In the genomic region with DNA sequence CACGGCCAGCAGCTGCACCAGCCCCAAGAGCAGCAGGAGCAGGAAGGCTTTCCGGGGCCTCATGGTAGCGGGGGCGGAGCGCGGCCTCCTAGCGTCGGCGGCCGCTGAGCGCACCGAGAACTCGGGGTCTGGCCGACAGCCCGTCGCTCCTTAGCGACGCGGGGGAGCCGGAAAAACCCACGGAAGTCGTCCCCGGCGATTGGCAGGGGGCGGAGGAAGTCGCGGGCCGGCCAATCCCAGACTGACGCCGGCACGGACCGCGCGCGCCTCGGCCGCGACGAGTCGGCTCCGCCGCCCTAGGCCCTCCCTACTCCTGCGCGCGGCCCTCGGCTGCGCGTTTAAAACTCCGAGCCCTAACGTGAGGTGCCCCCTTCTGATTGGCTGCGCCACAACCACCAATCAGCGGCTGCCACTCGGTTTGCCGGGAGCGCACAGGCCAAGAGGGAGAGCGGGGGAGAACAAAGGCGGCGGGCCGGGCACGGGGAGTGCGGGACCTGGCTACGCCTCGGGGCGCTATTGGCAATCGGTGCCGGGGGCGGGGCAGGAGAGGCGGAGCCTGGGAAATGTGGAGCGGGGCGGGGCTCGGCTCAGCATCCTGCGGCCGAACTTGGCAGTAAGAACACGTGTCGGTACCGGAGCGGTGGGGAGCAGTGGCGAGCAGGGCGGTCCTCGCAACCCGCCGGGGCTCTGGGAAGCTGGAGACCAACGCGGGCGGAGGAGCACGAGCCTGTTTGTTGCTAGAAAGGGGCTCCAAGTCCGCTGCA, we compare ENCODE assay signal across 1 cellular context.
TF ChIP-seq lines count a peak whose summit lies in the region.

A gene with protein sequence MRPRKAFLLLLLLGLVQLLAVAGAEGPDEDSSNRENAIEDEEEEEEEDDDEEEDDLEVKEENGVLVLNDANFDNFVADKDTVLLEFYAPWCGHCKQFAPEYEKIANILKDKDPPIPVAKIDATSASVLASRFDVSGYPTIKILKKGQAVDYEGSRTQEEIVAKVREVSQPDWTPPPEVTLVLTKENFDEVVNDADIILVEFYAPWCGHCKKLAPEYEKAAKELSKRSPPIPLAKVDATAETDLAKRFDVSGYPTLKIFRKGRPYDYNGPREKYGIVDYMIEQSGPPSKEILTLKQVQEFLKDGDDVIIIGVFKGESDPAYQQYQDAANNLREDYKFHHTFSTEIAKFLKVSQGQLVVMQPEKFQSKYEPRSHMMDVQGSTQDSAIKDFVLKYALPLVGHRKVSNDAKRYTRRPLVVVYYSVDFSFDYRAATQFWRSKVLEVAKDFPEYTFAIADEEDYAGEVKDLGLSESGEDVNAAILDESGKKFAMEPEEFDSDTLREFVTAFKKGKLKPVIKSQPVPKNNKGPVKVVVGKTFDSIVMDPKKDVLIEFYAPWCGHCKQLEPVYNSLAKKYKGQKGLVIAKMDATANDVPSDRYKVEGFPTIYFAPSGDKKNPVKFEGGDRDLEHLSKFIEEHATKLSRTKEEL (minus strand): TSS at position 160 of the 764 bp plus-strand sequence. CDS start 97 bp downstream, at position 63.

TF ChIP-seq in HepG2, 621 proteins besides CTCF, POLR2A, EP300 and RAD21 (continued from another document and continues in another):
- TF ChIP-seq, protein P1, sequence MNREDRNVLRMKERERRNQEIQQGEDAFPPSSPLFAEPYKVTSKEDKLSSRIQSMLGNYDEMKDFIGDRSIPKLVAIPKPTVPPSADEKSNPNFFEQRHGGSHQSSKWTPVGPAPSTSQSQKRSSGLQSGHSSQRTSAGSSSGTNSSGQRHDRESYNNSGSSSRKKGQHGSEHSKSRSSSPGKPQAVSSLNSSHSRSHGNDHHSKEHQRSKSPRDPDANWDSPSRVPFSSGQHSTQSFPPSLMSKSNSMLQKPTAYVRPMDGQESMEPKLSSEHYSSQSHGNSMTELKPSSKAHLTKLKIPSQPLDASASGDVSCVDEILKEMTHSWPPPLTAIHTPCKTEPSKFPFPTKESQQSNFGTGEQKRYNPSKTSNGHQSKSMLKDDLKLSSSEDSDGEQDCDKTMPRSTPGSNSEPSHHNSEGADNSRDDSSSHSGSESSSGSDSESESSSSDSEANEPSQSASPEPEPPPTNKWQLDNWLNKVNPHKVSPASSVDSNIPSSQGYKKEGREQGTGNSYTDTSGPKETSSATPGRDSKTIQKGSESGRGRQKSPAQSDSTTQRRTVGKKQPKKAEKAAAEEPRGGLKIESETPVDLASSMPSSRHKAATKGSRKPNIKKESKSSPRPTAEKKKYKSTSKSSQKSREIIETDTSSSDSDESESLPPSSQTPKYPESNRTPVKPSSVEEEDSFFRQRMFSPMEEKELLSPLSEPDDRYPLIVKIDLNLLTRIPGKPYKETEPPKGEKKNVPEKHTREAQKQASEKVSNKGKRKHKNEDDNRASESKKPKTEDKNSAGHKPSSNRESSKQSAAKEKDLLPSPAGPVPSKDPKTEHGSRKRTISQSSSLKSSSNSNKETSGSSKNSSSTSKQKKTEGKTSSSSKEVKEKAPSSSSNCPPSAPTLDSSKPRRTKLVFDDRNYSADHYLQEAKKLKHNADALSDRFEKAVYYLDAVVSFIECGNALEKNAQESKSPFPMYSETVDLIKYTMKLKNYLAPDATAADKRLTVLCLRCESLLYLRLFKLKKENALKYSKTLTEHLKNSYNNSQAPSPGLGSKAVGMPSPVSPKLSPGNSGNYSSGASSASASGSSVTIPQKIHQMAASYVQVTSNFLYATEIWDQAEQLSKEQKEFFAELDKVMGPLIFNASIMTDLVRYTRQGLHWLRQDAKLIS (CRISPR knock-in tag; IDR thresholded peaks at IDR 0.05): peak; percentile 27; the same call in 1 of the 2 replicates
- TF ChIP-seq SIN3B (IDR thresholded peaks at IDR 0.05; ENCODE audit: low read length) (peak; percentile 53; the same call in 1 of the 2 replicates), ZNF496 (CRISPR knock-in tag; IDR thresholded peaks at IDR 0.05; ENCODE audit: insufficient replicate concordance) (no peak), FOXM1 (CRISPR knock-in tag; IDR thresholded peaks at IDR 0.05) (no peak), SP5 (CRISPR knock-in tag; IDR thresholded peaks at IDR 0.05; ENCODE audit: borderline replicate concordance, low read depth) (peak; percentile 64), ZNF12 (CRISPR knock-in tag; IDR thresholded peaks at IDR 0.05) (no peak), NFIB (CRISPR knock-in tag; IDR thresholded peaks at IDR 0.05; ENCODE audit: borderline replicate concordance) (no peak), MIER3 (CRISPR knock-in tag; IDR thresholded peaks at IDR 0.05; ENCODE audit: borderline replicate concordance) (no peak; the same call in 1 of the 2 replicates), NR1H2 (CRISPR knock-in tag; IDR thresholded peaks at IDR 0.05; ENCODE audit: borderline replicate concordance, low read depth) (no peak), HDAC1 (CRISPR knock-in tag; IDR thresholded peaks at IDR 0.05) (peak; percentile 51), IRF2 (CRISPR knock-in tag; IDR thresholded peaks at IDR 0.05) (peak; percentile 42; the same call in 1 of the 2 replicates), ZNF136 (CRISPR knock-in tag; IDR thresholded peaks at IDR 0.05; ENCODE audit: low read depth) (peak; percentile 87; the same call in 1 of the 2 replicates), HOXD1 (CRISPR knock-in tag; IDR thresholded peaks at IDR 0.05) (no peak), HMG20A (CRISPR knock-in tag; IDR thresholded peaks at IDR 0.05; ENCODE audit: borderline replicate concordance) (no peak), BRD4 (CRISPR knock-in tag; IDR thresholded peaks at IDR 0.05) (no peak; the same call in 1 of the 2 replicates), ZNF788 (CRISPR knock-in tag; IDR thresholded peaks at IDR 0.05; ENCODE audit: borderline replicate concordance) (peak; percentile 51; the same call in 1 of the 2 replicates), HOXA9 (CRISPR knock-in tag; IDR thresholded peaks at IDR 0.05; ENCODE audit: borderline replicate concordance) (peak; percentile 54), ZFAT (CRISPR knock-in tag; conservative IDR thresholded peaks at IDR 0.05) (no peak), TP53 (CRISPR knock-in tag; conservative IDR thresholded peaks at IDR 0.05) (no peak), ETV5 (CRISPR knock-in tag; IDR thresholded peaks at IDR 0.05; ENCODE audit: borderline replicate concordance) (peak; percentile 51), ATAD3A (CRISPR knock-in tag; IDR thresholded peaks at IDR 0.05) (no peak), ZNF7 (CRISPR knock-in tag; IDR thresholded peaks at IDR 0.05) (no peak), RFX1 (IDR thresholded peaks at IDR 0.05) (peak; percentile 35; the same call in 1 of the 2 replicates), ZNF605 (CRISPR knock-in tag; IDR thresholded peaks at IDR 0.05) (peak; percentile 95), SATB2 (CRISPR knock-in tag; IDR thresholded peaks at IDR 0.05) (0 out of 2 replicates have a peak, but pooled peaks have one; percentile 56), ZNF251 (CRISPR knock-in tag; IDR thresholded peaks at IDR 0.05) (no peak)
- TF ChIP-seq, protein P2, sequence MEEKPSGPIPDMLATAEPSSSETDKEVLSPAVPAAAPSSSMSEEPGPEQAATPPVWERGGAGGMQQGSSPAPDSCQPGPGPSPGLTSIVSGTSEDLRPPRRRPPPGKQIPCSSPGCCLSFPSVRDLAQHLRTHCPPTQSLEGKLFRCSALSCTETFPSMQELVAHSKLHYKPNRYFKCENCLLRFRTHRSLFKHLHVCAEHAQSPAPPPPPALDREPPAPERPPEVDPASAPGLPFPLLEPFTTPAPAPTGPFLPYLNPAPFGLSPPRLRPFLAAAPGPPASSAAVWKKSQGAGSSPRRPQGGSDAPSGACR (CRISPR knock-in tag; IDR thresholded peaks at IDR 0.05): no peak
- TF ChIP-seq, protein P3, sequence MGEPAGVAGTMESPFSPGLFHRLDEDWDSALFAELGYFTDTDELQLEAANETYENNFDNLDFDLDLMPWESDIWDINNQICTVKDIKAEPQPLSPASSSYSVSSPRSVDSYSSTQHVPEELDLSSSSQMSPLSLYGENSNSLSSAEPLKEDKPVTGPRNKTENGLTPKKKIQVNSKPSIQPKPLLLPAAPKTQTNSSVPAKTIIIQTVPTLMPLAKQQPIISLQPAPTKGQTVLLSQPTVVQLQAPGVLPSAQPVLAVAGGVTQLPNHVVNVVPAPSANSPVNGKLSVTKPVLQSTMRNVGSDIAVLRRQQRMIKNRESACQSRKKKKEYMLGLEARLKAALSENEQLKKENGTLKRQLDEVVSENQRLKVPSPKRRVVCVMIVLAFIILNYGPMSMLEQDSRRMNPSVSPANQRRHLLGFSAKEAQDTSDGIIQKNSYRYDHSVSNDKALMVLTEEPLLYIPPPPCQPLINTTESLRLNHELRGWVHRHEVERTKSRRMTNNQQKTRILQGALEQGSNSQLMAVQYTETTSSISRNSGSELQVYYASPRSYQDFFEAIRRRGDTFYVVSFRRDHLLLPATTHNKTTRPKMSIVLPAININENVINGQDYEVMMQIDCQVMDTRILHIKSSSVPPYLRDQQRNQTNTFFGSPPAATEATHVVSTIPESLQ (CRISPR knock-in tag; conservative IDR thresholded peaks at IDR 0.05): no peak
- TF ChIP-seq, protein P4, sequence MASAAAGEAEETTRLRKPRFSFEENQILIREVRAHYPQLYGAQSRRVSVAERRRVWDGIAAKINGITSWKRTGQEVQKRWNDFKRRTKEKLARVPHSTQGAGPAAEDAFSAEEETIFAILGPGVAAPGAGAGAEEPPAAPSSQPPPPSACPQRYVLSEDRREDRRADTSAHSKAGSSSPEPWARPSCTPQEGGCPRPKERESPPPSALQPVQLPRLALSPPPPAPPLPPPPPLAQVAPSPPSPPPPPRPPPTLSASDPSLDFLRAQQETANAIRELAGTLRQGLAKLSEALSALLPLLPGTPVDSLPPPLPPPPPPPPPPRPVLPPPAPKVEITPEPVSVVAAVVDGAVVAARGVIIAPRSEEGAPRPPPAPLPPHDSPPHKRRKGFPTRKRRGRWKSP (CRISPR knock-in tag; IDR thresholded peaks at IDR 0.05): peak; percentile 97
- TF ChIP-seq, protein P5, sequence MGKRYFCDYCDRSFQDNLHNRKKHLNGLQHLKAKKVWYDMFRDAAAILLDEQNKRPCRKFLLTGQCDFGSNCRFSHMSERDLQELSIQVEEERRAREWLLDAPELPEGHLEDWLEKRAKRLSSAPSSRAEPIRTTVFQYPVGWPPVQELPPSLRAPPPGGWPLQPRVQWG (CRISPR knock-in tag; IDR thresholded peaks at IDR 0.05; ENCODE audit: borderline replicate concordance, low read depth): no peak
- TF ChIP-seq, protein P6, sequence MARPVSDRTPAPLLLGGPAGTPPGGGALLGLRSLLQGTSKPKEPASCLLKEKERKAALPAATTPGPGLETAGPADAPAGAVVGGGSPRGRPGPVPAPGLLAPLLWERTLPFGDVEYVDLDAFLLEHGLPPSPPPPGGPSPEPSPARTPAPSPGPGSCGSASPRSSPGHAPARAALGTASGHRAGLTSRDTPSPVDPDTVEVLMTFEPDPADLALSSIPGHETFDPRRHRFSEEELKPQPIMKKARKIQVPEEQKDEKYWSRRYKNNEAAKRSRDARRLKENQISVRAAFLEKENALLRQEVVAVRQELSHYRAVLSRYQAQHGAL (CRISPR knock-in tag; IDR thresholded peaks at IDR 0.05; ENCODE audit: not compliant biosample characterization): no peak
- TF ChIP-seq, protein P7, sequence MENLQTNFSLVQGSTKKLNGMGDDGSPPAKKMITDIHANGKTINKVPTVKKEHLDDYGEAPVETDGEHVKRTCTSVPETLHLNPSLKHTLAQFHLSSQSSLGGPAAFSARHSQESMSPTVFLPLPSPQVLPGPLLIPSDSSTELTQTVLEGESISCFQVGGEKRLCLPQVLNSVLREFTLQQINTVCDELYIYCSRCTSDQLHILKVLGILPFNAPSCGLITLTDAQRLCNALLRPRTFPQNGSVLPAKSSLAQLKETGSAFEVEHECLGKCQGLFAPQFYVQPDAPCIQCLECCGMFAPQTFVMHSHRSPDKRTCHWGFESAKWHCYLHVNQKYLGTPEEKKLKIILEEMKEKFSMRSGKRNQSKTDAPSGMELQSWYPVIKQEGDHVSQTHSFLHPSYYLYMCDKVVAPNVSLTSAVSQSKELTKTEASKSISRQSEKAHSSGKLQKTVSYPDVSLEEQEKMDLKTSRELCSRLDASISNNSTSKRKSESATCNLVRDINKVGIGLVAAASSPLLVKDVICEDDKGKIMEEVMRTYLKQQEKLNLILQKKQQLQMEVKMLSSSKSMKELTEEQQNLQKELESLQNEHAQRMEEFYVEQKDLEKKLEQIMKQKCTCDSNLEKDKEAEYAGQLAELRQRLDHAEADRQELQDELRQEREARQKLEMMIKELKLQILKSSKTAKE (CRISPR knock-in tag; IDR thresholded peaks at IDR 0.05; ENCODE audit: borderline replicate concordance): 0 out of 2 replicates have a peak, but pooled peaks have one; percentile 24
- TF ChIP-seq, protein P8, sequence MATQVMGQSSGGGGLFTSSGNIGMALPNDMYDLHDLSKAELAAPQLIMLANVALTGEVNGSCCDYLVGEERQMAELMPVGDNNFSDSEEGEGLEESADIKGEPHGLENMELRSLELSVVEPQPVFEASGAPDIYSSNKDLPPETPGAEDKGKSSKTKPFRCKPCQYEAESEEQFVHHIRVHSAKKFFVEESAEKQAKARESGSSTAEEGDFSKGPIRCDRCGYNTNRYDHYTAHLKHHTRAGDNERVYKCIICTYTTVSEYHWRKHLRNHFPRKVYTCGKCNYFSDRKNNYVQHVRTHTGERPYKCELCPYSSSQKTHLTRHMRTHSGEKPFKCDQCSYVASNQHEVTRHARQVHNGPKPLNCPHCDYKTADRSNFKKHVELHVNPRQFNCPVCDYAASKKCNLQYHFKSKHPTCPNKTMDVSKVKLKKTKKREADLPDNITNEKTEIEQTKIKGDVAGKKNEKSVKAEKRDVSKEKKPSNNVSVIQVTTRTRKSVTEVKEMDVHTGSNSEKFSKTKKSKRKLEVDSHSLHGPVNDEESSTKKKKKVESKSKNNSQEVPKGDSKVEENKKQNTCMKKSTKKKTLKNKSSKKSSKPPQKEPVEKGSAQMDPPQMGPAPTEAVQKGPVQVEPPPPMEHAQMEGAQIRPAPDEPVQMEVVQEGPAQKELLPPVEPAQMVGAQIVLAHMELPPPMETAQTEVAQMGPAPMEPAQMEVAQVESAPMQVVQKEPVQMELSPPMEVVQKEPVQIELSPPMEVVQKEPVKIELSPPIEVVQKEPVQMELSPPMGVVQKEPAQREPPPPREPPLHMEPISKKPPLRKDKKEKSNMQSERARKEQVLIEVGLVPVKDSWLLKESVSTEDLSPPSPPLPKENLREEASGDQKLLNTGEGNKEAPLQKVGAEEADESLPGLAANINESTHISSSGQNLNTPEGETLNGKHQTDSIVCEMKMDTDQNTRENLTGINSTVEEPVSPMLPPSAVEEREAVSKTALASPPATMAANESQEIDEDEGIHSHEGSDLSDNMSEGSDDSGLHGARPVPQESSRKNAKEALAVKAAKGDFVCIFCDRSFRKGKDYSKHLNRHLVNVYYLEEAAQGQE (IDR thresholded peaks at IDR 0.05; ENCODE audit: borderline replicate concordance in 1 of 2, low read depth in 1 of 2, low read length in 2 of 2): no peak
- TF ChIP-seq, protein P9, sequence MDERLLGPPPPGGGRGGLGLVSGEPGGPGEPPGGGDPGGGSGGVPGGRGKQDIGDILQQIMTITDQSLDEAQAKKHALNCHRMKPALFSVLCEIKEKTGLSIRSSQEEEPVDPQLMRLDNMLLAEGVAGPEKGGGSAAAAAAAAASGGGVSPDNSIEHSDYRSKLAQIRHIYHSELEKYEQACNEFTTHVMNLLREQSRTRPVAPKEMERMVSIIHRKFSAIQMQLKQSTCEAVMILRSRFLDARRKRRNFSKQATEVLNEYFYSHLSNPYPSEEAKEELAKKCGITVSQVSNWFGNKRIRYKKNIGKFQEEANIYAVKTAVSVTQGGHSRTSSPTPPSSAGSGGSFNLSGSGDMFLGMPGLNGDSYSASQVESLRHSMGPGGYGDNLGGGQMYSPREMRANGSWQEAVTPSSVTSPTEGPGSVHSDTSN (CRISPR knock-in tag; IDR thresholded peaks at IDR 0.05): peak; percentile 62
